Comparison of ENCODE assay signal across 13 cellular contexts in genomic region chr13:79485451-79485850, GRCh38. TPM values are rescaled to one million over a fixed set of nuclear protein-coding genes. Genes with fewer than 3 reads are reported as not detected.
DNase-seq lines count a peak whose midpoint lies in the region; ATAC-seq, FAIRE-seq and TF ChIP-seq lines count a peak whose summit lies in the region.
"Had no signal": no experiment of that assay in that cellular context is flagged by ENCODE, and none has a peak within 500 bp of the region (broad histone marks: within the 10 kb centered on the region; RNA-seq: fewer than 3 reads in every experiment).

No MANE protein-coding gene starts in this region.

- FAIRE-seq in pancreas (lab: Jason Lieb, UNC): no peak

- peak overlapping the region; percentile 83; the same call in 1 of the 2 replicates for H3K4me2 ChIP-seq in IMR-90 (ENCODE audit: low read depth, low read length)

- H2BK5ac ChIP-seq in IMR-90 (ENCODE audit: low read depth, low read length, poor library complexity, severe bottlenecking): peak overlapping the region; percentile 61

- H3K27ac ChIP-seq in IMR-90 (ENCODE audit: insufficient read depth, low read length) (no peak overlapping the region), colonic mucosa (peak overlapping the region; percentile 63), pancreas (peak overlapping the region; percentile 20 to 79 (median 58))
- H3K27ac ChIP-seq: vagina had no signal

- ATAC-seq in activated CD4-positive, alpha-beta T cell treated with anti-CD3 and anti-CD28 coated beads for 36 hours: no peak
- no peak for ATAC-seq in IMR-90 (ENCODE audit: low read depth)
- no peak for ATAC-seq in pancreas
- ATAC-seq: naive thymus-derived CD8-positive, alpha-beta T cell had no signal

- H3K9ac ChIP-seq in IMR-90 (ENCODE audit: low read depth, low read length) (no peak overlapping the region), colonic mucosa (ENCODE audit: low read depth in 2 of 2, low read length in 2 of 2) (peak overlapping the region in 1 of 2 donors; percentile 70)

- H3K4me1 ChIP-seq in IMR-90 (ENCODE audit: control insufficient read depth, insufficient read depth, low read length) (peaks cover 4% of the 10 kb centered on the region; the same call in 1 of the 2 replicates), colonic mucosa (no peaks in the 10 kb centered on the region), pancreas (peaks cover 23 to 47% (median 45%) of the 10 kb centered on the region in 3 donors)

- H2AFZ ChIP-seq in IMR-90 (replicated peaks; ENCODE audit: low read length, poor library complexity): no peak overlapping the region

- peak overlapping the region; percentile 61; the same call in 1 of the 2 replicates for H2BK20ac ChIP-seq in IMR-90 (ENCODE audit: low read depth, low read length)

- peaks cover 7% of the 10 kb centered on the region for H3K9me1 ChIP-seq in IMR-90 (ENCODE audit: insufficient read depth, low read length)

- intact Hi-C loops in activated CD4-positive, alpha-beta T cell treated with anti-CD3 and anti-CD28 coated beads for 36 hours (cut with DNase I, micrococcal nuclease): loop anchor here (1.0 kb wide), 2 partner anchors 16 to 99 kb away; no protein-coding TSS in a partner anchor
- intact Hi-C loops in IMR-90 (cut with micrococcal nuclease): no loop called here
- intact Hi-C loops in colonic mucosa (cut with DNase I): no loop called here
- intact Hi-C loops in pancreas (cut with DNase I): no loop called here

- no peaks in the 10 kb centered on the region for H3K27me3 ChIP-seq in IMR-90 (ENCODE audit: control insufficient read depth, insufficient read depth, low read length)
- H3K27me3 ChIP-seq in colonic mucosa: no peaks in the 10 kb centered on the region
- no peaks in the 10 kb centered on the region for H3K27me3 ChIP-seq in pancreas
- H3K27me3 ChIP-seq: vagina had no signal

- no peaks in the 10 kb centered on the region for H3K27me3 Mint-ChIP-seq in activated CD4-positive, alpha-beta T cell treated with anti-CD3 and anti-CD28 coated beads for 36 hours
- H3K27me3 Mint-ChIP-seq: central memory CD8-positive, alpha-beta T cell had no signal

- BruUV-seq in IMR-90 (replicated peaks; lab: Mats Ljungman, UMichigan): no TSS peak

- peaks cover 5% of the 10 kb centered on the region for H3K9me3 Mint-ChIP-seq in activated CD4-positive, alpha-beta T cell treated with anti-CD3 and anti-CD28 coated beads for 36 hours (ENCODE audit: low read depth)
- H3K9me3 Mint-ChIP-seq: central memory CD8-positive, alpha-beta T cell; naive thymus-derived CD8-positive, alpha-beta T cell had no signal

- TF ChIP-seq CTCF in IMR-90 (conservative IDR thresholded peaks at IDR 0.05; ENCODE audit: low read depth, low read length) (no peak), colonic mucosa (IDR thresholded peaks at IDR 0.05) (no peak), pancreas (IDR thresholded peaks at IDR 0.05) (no peak)

- 0 out of 2 replicates have a peak overlapping the region, but pooled peaks have one; percentile 7 for H3K4ac ChIP-seq in IMR-90 (ENCODE audit: low read depth, low read length)

- no peak overlapping the region for H2BK15ac ChIP-seq in IMR-90 (ENCODE audit: low read depth, low read length)

- H3K4me3 ChIP-seq in IMR-90 (ENCODE audit: insufficient read depth, low read depth, low read length) (no peak overlapping the region), colonic mucosa (no peak overlapping the region), pancreas (no peak overlapping the region)
- H3K4me3 ChIP-seq: vagina had no signal

- H2BK120ac ChIP-seq in IMR-90 (ENCODE audit: low read depth, low read length): peak overlapping the region; percentile 13; the same call in 1 of the 2 replicates

- H3K18ac ChIP-seq in IMR-90 (ENCODE audit: low read depth, low read length): no peak overlapping the region; the same call in 1 of the 2 replicates

- H3K36me3 ChIP-seq in IMR-90 (ENCODE audit: control insufficient read depth, insufficient read depth, low read length): no peaks in the 10 kb centered on the region
- no peaks in the 10 kb centered on the region for H3K36me3 ChIP-seq in colonic mucosa
- no peaks in the 10 kb centered on the region for H3K36me3 ChIP-seq in pancreas
- H3K36me3 ChIP-seq: vagina had no signal

- no peak overlapping the region for H2AK9ac ChIP-seq in IMR-90 (replicated peaks; ENCODE audit: low read depth, low read length, poor library complexity)

- H3K23ac ChIP-seq in IMR-90 (ENCODE audit: low read depth, low read length): 0 out of 2 replicates have a peak overlapping the region, but pooled peaks have one; percentile 1

- H3K14ac ChIP-seq in IMR-90 (replicated peaks; ENCODE audit: low read depth, low read length): peak overlapping the region; percentile 61; the same call in 1 of the 2 replicates

- peaks cover 12% of the 10 kb centered on the region; the same call in 1 of the 2 replicates for H4K20me1 ChIP-seq in IMR-90 (ENCODE audit: insufficient read depth, low read length)

- dilution Hi-C loops in IMR-90 (cut with HindIII; ENCODE audit: low sequenced_read_pairs, unreplicated experiment): no loop called here

- peak overlapping the region; percentile 71 for H3K4me3 Mint-ChIP-seq in activated CD4-positive, alpha-beta T cell treated with anti-CD3 and anti-CD28 coated beads for 36 hours
- H3K4me3 Mint-ChIP-seq: central memory CD8-positive, alpha-beta T cell; naive thymus-derived CD8-positive, alpha-beta T cell had no signal

- H3K4me1 Mint-ChIP-seq in activated CD4-positive, alpha-beta T cell treated with anti-CD3 and anti-CD28 coated beads for 36 hours: peaks cover 76% of the 10 kb centered on the region

- CTCF ChIA-PET in activated CD4-positive, alpha-beta T cell treated with anti-CD3 and anti-CD28 coated beads for 36 hours (lab: Charles Lee): interaction anchor here (1.1 to 5.4 kb wide), 10 partner anchors 13 to 87 kb away, joined by 4 to 36 read pairs (median 5); no protein-coding TSS in a partner anchor
- CTCF ChIA-PET in IMR-90 (lab: Yijun Ruan, JAX): interaction anchor here (0.9 to 2.3 kb wide), 2 partner anchors 11 to 61 kb away, joined by 4 to 7 read pairs; no protein-coding TSS in a partner anchor

- no peak overlapping the region for H2AK5ac ChIP-seq in IMR-90 (ENCODE audit: low read depth, low read length)

- no peak overlapping the region for H4K91ac ChIP-seq in IMR-90 (ENCODE audit: insufficient read depth, low read depth, low read length)

- H4K5ac ChIP-seq in IMR-90 (ENCODE audit: low read depth, low read length): no peak overlapping the region

- POLR2A ChIA-PET in activated CD4-positive, alpha-beta T cell treated with anti-CD3 and anti-CD28 coated beads for 36 hours (lab: Charles Lee): interaction anchor here (0.9 to 1.6 kb wide), 8 partner anchors 16 to 93 kb away, joined by 3 to 14 read pairs (median 4); partner anchors contain the start of gene RBM26
- POLR2A ChIA-PET in IMR-90 (lab: Charles Lee; ENCODE audit: unreplicated experiment): interaction anchor here (0.6 kb wide), 1 partner anchor 28 kb away, joined by 3 read pairs; no protein-coding TSS in a partner anchor

- peak overlapping the region; percentile 5; the same call in 1 of the 2 replicates for H3K56ac ChIP-seq in IMR-90 (ENCODE audit: extremely low read depth, insufficient read depth, low read length)

- TF ChIP-seq RAD21 in IMR-90 (IDR thresholded peaks at IDR 0.05; ENCODE audit: low read length): no peak

- H3K79me1 ChIP-seq in IMR-90 (ENCODE audit: low read depth in 1 of 2, low read length in 2 of 2): peaks cover 27 to 53% of the 10 kb centered on the region in 2 experiments

- in situ Hi-C loops in IMR-90 (cut with MboI; ENCODE audit: low sequenced_read_pairs): no loop called here

- peak overlapping the region in 1 of 2 experiments; percentile 7; a peak in 1 of 4 replicates for H4K8ac ChIP-seq in IMR-90 (ENCODE audit: low read depth in 2 of 2, low read length in 2 of 2)

- H3K27ac Mint-ChIP-seq in activated CD4-positive, alpha-beta T cell treated with anti-CD3 and anti-CD28 coated beads for 36 hours: peak overlapping the region; percentile 91
- H3K27ac Mint-ChIP-seq: naive thymus-derived CD8-positive, alpha-beta T cell had no signal

- H3K9me3 ChIP-seq in IMR-90 (ENCODE audit: control insufficient read depth, insufficient read depth, low read length) (no peaks in the 10 kb centered on the region), colonic mucosa (no peaks in the 10 kb centered on the region), pancreas (no peaks in the 10 kb centered on the region)
- H3K9me3 ChIP-seq: vagina had no signal

- H3K36me3 Mint-ChIP-seq in activated CD4-positive, alpha-beta T cell treated with anti-CD3 and anti-CD28 coated beads for 36 hours (ENCODE audit: low read depth): peaks cover 54% of the 10 kb centered on the region

- WGBS in IMR-90 (ENCODE audit: extremely low coverage in 2 of 2, insufficient read length in 1 of 2), 2 experiments: no CpG with 5 or more reads among the region's 2 CpGs
- 14 to 25% methylated on average over 2 of the region's 2 CpGs for WGBS in pancreas, 2 donors

- no peak for DNase-seq in activated CD4-positive, alpha-beta T cell treated with anti-CD3 and anti-CD28 coated beads for 36 hours
- no peak for DNase-seq in activated CD4-positive, alpha-beta T cell treated with anti-CD3 and anti-CD28 coated beads, Interleukin-2, amount 50 U/mL, for 1 hour
- DNase-seq in IMR-90 (no peak), colonic mucosa (no peak), pancreas (no peak), NAMALWA (ENCODE audit: low spot score) (no peak), cerebellar cortex (ENCODE audit: low spot score) (no peak), NCI-H1694 treated with DMSO at 0.1 percent for 48 hours (lab: John Stamatoyannopoulos, UW) (no peak)
- DNase-seq: DMS153; naive thymus-derived CD8-positive, alpha-beta T cell; stimulated activated CD4-positive, alpha-beta T cell treated with anti-CD3 and anti-CD28 coated beads, Interleukin-12 subunit alpha, Interleukin-12 subunit beta, amount 100 ng/mL, for 4 hours had no signal

- TF ChIP-seq POLR2A in IMR-90 (IDR thresholded peaks at IDR 0.05; ENCODE audit: low read depth, low read length): no peak

TF ChIP-seq in IMR-90, 13 proteins besides CTCF, POLR2A, EP300 and RAD21 (continues in another document):
- no peak for TF ChIP-seq MAZ (IDR thresholded peaks at IDR 0.05; ENCODE audit: borderline replicate concordance, low read depth, low read length)
- TF ChIP-seq RCOR1 (IDR thresholded peaks at IDR 0.05; ENCODE audit: insufficient replicate concordance, low read length): no peak
- TF ChIP-seq RFX5 (IDR thresholded peaks at IDR 0.05; ENCODE audit: low read depth, low read length): no peak

RNA-seq across cellular contexts. Expression of gene NDFIP2, which starts 4.5 kb away (rescaled TPM):
- 100 to 1,000 TPM; 160 to 205 TPM for total RNA-seq in activated CD4-positive, alpha-beta T cell treated with anti-CD3 and anti-CD28 coated beads for 36 hours
- total RNA-seq in IMR-90 (2012; rRNA removed) (25.8 and 48.9 TPM in 2 replicates), colonic mucosa (100 to 1,000 TPM in 1 of 2 donors, 10 to 100 TPM in 1; 84.2 to 130 TPM), pancreas (10 to 100 TPM; 19.5 to 35.0 (median 24.4) TPM)
- polyA plus RNA-seq in IMR-90 (2012; rRNA removed) (23.1 and 23.8 TPM in 2 replicates), pancreas (10 to 100 TPM in 1 of 2 donors, 1 to 10 TPM in 1; 6.3 to 15.0 TPM)
- 8.0 and 9.4 TPM in 2 replicates for polyA plus RNA-seq in IMR-90 (2012; cell fraction: cytosol; rRNA removed)
- 3.8 and 9.2 TPM in 2 replicates for polyA plus RNA-seq in IMR-90 (2012; cell fraction: nucleus; rRNA removed; ENCODE audit: low replicate concordance)

Comparison
In these comparisons a context has a peak if more than half of its experiments do, and no peak if none do; other contexts are left out.
1. intact Hi-C loops: an anchor here in activated CD4-positive, alpha-beta T cell treated with anti-CD3 and anti-CD28 coated beads for 36 hours (1.0 kb wide); none called in IMR-90, colonic mucosa and pancreas.